ENCODE assay signal across 24 cellular contexts in genomic region chr20:31936430-31936829, GRCh38. TPM values are rescaled to one million over a fixed set of nuclear protein-coding genes. Genes with fewer than 3 reads are reported as not detected.
"Had no signal": no experiment of that assay in that cellular context is flagged by ENCODE, and none has a peak within 500 bp of the region (broad histone marks: within the 10 kb centered on the region; RNA-seq: fewer than 3 reads in every experiment).

No MANE protein-coding gene starts in this region.

- H3K27ac ChIP-seq: colonic mucosa, esophagus muscularis mucosa, foreskin keratinocyte, gastrocnemius medialis, heart right ventricle had no signal

- DNase-seq: activated CD4-positive, alpha-beta memory T cell treated with anti-CD3 and anti-CD28 coated beads, Interleukin-2, amount 10 ng/mL, durations not matched to agents 7 days and 5 days; activated CD4-positive, alpha-beta T cell treated with anti-CD3 and anti-CD28 coated beads for 1 hour; activated CD4-positive, alpha-beta T cell treated with anti-CD3 and anti-CD28 coated beads for 4 hours; activated CD4-positive, alpha-beta T cell treated with anti-CD3 and anti-CD28 coated beads, Interleukin-2, amount 10 ng/mL, durations not matched to agents 7 days and 5 days; activated CD4-positive, alpha-beta T cell treated with anti-CD3 and anti-CD28 coated beads, Interleukin-2, amount 50 U/mL, for 4 hours; activated effector memory CD4-positive, alpha-beta T cell treated with Interleukin-2 at 50 U/mL for 16 hours; activated gamma-delta T cell treated with Interleukin-2 at 50 U/mL for 16 hours; activated naive CD4-positive, alpha-beta T cell treated with anti-CD3 and anti-CD28 coated beads, Interleukin-2, amount 50 U/mL, for 16 hours; activated naive CD4-positive, alpha-beta T cell treated with Interleukin-2 at 50 U/mL for 16 hours; activated T-cell treated with anti-CD3 and anti-CD28 coated beads, Interleukin-2, amount 50 U/mL, for 4 hours; amniotic stem cell; anterior cingulate cortex; colonic mucosa; effector CD8-positive, alpha-beta T cell; foreskin keratinocyte; gastrocnemius medialis; heart right ventricle; T-helper 2 cell had no signal

- H3K4me3 Mint-ChIP-seq: activated CD4-positive, alpha-beta memory T cell treated with anti-CD3 and anti-CD28 coated beads, Interleukin-2, amount 10 ng/mL, durations not matched to agents 7 days and 5 days; activated CD4-positive, alpha-beta T cell treated with anti-CD3 and anti-CD28 coated beads, Interleukin-2, amount 10 ng/mL, durations not matched to agents 7 days and 5 days; activated naive CD8-positive, alpha-beta T cell; activated T-cell treated with anti-CD3 and anti-CD28 coated beads, Interleukin-2, amount 50 U/mL, for 4 hours; activated T-helper 17 cell treated with anti-CD3 and anti-CD28 coated beads, Interleukin-2, amount 50 U/mL, for 72 hours had no signal

- H3K9me3 ChIP-seq: colonic mucosa, esophagus muscularis mucosa, gastrocnemius medialis, heart right ventricle had no signal

- H3K4me1 ChIP-seq: colonic mucosa, esophagus muscularis mucosa, foreskin keratinocyte, gastrocnemius medialis, heart right ventricle had no signal

- H3K36me3 Mint-ChIP-seq: activated naive CD8-positive, alpha-beta T cell had no signal

- H3K27ac Mint-ChIP-seq: activated CD4-positive, alpha-beta memory T cell treated with anti-CD3 and anti-CD28 coated beads, Interleukin-2, amount 10 ng/mL, durations not matched to agents 7 days and 5 days; activated CD4-positive, alpha-beta T cell treated with anti-CD3 and anti-CD28 coated beads, Interleukin-2, amount 10 ng/mL, durations not matched to agents 7 days and 5 days; activated naive CD8-positive, alpha-beta T cell; activated T-helper 17 cell treated with anti-CD3 and anti-CD28 coated beads, Interleukin-2, amount 50 U/mL, for 72 hours had no signal

- H3K4me3 ChIP-seq: colonic mucosa, esophagus muscularis mucosa, gastrocnemius medialis, heart right ventricle had no signal

- H3K9me3 Mint-ChIP-seq: activated CD4-positive, alpha-beta memory T cell treated with anti-CD3 and anti-CD28 coated beads, Interleukin-2, amount 10 ng/mL, durations not matched to agents 7 days and 5 days; activated CD4-positive, alpha-beta T cell treated with anti-CD3 and anti-CD28 coated beads, Interleukin-2, amount 10 ng/mL, durations not matched to agents 7 days and 5 days; activated T-cell treated with anti-CD3 and anti-CD28 coated beads, Interleukin-2, amount 50 U/mL, for 4 hours; activated T-helper 17 cell treated with anti-CD3 and anti-CD28 coated beads, Interleukin-2, amount 50 U/mL, for 72 hours had no signal

- ATAC-seq: activated T-cell treated with anti-CD3 and anti-CD28 coated beads, Interleukin-2, amount 50 U/mL, for 4 hours; activated T-helper 17 cell treated with anti-CD3 and anti-CD28 coated beads, Interleukin-2, amount 50 U/mL, for 72 hours; foreskin keratinocyte; gastrocnemius medialis; heart right ventricle had no signal

- H3K4me1 Mint-ChIP-seq: activated CD4-positive, alpha-beta memory T cell treated with anti-CD3 and anti-CD28 coated beads, Interleukin-2, amount 10 ng/mL, durations not matched to agents 7 days and 5 days; activated CD4-positive, alpha-beta T cell treated with anti-CD3 and anti-CD28 coated beads, Interleukin-2, amount 10 ng/mL, durations not matched to agents 7 days and 5 days; activated T-helper 17 cell treated with anti-CD3 and anti-CD28 coated beads, Interleukin-2, amount 50 U/mL, for 72 hours had no signal

- H3K36me3 ChIP-seq: colonic mucosa, esophagus muscularis mucosa, gastrocnemius medialis, heart right ventricle had no signal

- H3K27me3 Mint-ChIP-seq: activated CD4-positive, alpha-beta T cell treated with anti-CD3 and anti-CD28 coated beads, Interleukin-2, amount 10 ng/mL, durations not matched to agents 7 days and 5 days; activated naive CD8-positive, alpha-beta T cell had no signal

- H3K27me3 ChIP-seq: colonic mucosa, gastrocnemius medialis, heart right ventricle had no signal

RNA-seq across cellular contexts. Expression of gene XKR7, which starts 31.5 kb away (rescaled TPM):
- total RNA-seq: activated CD4-positive, alpha-beta memory T cell treated with anti-CD3 and anti-CD28 coated beads, Interleukin-2, amount 10 ng/mL, durations not matched to agents 7 days and 5 days; activated T-cell treated with anti-CD3 and anti-CD28 coated beads, Interleukin-2, amount 50 U/mL, for 4 hours; dermis microvascular lymphatic vessel endothelial cell; esophagus muscularis mucosa; foreskin keratinocyte; gastrocnemius medialis; heart right ventricle; T-helper 1 cell treated with Interleukin-12 subunit alpha and Interleukin-12 subunit beta and Interleukin-4 antibody, amounts not matched to agents 30 ng/mL and 1 ng/mL, for 36 hours had no signal
- polyA plus RNA-seq: endothelial cell of umbilical vein, foreskin keratinocyte, heart right ventricle had no signal
